ENCODE assay signal across 24 cellular contexts in the genomic region with DNA sequence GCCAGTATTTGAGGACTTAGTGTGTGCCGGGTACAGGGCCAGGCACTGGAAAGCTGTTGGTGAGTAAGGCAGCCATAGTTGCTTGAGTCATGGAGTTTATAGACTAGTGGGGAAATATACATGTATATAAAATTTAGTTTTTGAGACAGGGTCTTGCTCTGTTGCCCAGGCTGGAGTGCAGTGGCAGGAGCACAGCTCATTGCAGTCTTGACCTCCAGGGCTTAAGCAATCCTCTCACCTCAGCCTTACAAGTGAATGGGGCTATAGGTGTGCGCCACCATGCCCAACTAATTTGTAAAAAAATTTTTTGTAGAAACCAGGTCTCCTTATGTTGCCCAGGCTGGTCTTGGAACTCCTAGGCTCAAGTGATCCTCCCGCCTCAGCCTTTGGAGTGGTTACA. TPM values are rescaled to one million over a fixed set of nuclear protein-coding genes. Genes with fewer than 3 reads are reported as not detected.
"Had no signal": no experiment of that assay in that cellular context is flagged by ENCODE, and none has a peak within 500 bp of the region (broad histone marks: within the 10 kb centered on the region; RNA-seq: fewer than 3 reads in every experiment).

No MANE protein-coding gene starts in this region.

- H3K36me3 ChIP-seq: uterus had no signal

- H3K27ac ChIP-seq: cardiac muscle cell, esophagus squamous epithelium, heart right ventricle, neutrophil, pancreas, uterus had no signal

- H3K4me3 Mint-ChIP-seq: dendritic cell treated with granulocyte-macrophage colony-stimulating factor and Interleukin-4, amounts not matched to agents 40 ng/mL and 50 ng/mL, for 4 days had no signal

- ATAC-seq: activated CD4-positive, CD25-positive, alpha-beta regulatory T cell treated with anti-CD3 and anti-CD28 coated beads, Interleukin-2, amount 50 U/mL, for 24 hours; activated naive CD4-positive, alpha-beta T cell treated with anti-CD3 and anti-CD28 coated beads, Interleukin-2, amount 50 U/mL, for 72 hours; activated T-cell treated with anti-CD3 and anti-CD28 coated beads, Interleukin-2, amount 50 U/mL, for 4 hours; effector memory CD8-positive, alpha-beta T cell; heart right ventricle; naive thymus-derived CD4-positive, alpha-beta T cell; pancreas; sciatic nerve had no signal

- H3K27me3 ChIP-seq: cardiac muscle cell, esophagus squamous epithelium, heart right ventricle, pancreas, uterus had no signal

- H3K27me3 Mint-ChIP-seq: effector memory CD8-positive, alpha-beta T cell; naive thymus-derived CD4-positive, alpha-beta T cell had no signal

- DNase-seq: activated effector memory CD4-positive, alpha-beta T cell treated with anti-CD3 and anti-CD28 coated beads, Interleukin-2, amount 50 U/mL, for 16 hours; activated T-cell treated with anti-CD3 and anti-CD28 coated beads, Interleukin-2, amount 50 U/mL, for 4 hours; amygdala; effector memory CD8-positive, alpha-beta T cell; esophagus squamous epithelium; heart right ventricle; mesendoderm; naive thymus-derived CD4-positive, alpha-beta T cell; pancreas; stimulated activated CD4-positive, alpha-beta T cell treated with anti-CD3 and anti-CD28 coated beads, Interleukin-4, amount 100 ng/mL, for 1 hour; T1000 had no signal

- H3K4me3 ChIP-seq: cardiac muscle cell, esophagus squamous epithelium, heart right ventricle, pancreas, smooth muscle cell, uterus had no signal

- H3K27ac Mint-ChIP-seq: activated naive CD4-positive, alpha-beta T cell treated with anti-CD3 and anti-CD28 coated beads, Interleukin-2, amount 50 U/mL, for 72 hours; dendritic cell treated with granulocyte-macrophage colony-stimulating factor and Interleukin-4, amounts not matched to agents 40 ng/mL and 50 ng/mL, for 4 days had no signal

- H3K9me3 Mint-ChIP-seq: activated naive CD4-positive, alpha-beta T cell treated with anti-CD3 and anti-CD28 coated beads, Interleukin-2, amount 50 U/mL, for 72 hours; activated T-cell treated with anti-CD3 and anti-CD28 coated beads, Interleukin-2, amount 50 U/mL, for 4 hours; dendritic cell treated with granulocyte-macrophage colony-stimulating factor and Interleukin-4, amounts not matched to agents 40 ng/mL and 50 ng/mL, for 4 days; effector memory CD8-positive, alpha-beta T cell; naive thymus-derived CD4-positive, alpha-beta T cell had no signal

- H3K9me3 ChIP-seq: esophagus squamous epithelium, heart right ventricle, neutrophil, pancreas, uterus had no signal

RNA-seq across cellular contexts. Expression of a gene that starts 36.0 kb away (rescaled TPM):
- total RNA-seq: activated naive CD4-positive, alpha-beta T cell treated with anti-CD3 and anti-CD28 coated beads, Interleukin-2, amount 50 U/mL, for 72 hours; activated T-cell treated with anti-CD3 and anti-CD28 coated beads, Interleukin-2, amount 50 U/mL, for 4 hours; chondrocyte; naive thymus-derived CD4-positive, alpha-beta T cell; pancreas; pulmonary artery endothelial cell; sciatic nerve; smooth muscle cell; T-helper 1 cell treated with Interleukin-12 subunit alpha and Interleukin-12 subunit beta and Interleukin-4 antibody, amounts not matched to agents 30 ng/mL and 1 ng/mL, for 36 hours had no signal

RNA-seq across cellular contexts. Expression of a gene that starts 38.5 kb away (rescaled TPM):
- total RNA-seq: activated naive CD4-positive, alpha-beta T cell treated with anti-CD3 and anti-CD28 coated beads, Interleukin-2, amount 50 U/mL, for 72 hours; chondrocyte; esophagus squamous epithelium; heart right ventricle; lower leg skin; mucosa of gallbladder; naive thymus-derived CD4-positive, alpha-beta T cell; pancreas; pulmonary artery endothelial cell; sciatic nerve; smooth muscle cell; T-helper 1 cell treated with Interleukin-12 subunit alpha and Interleukin-12 subunit beta and Interleukin-4 antibody, amounts not matched to agents 30 ng/mL and 1 ng/mL, for 36 hours; uterus had no signal
